1 cellular context compared by ENCODE assay signal in genomic region chr1:234724517-234725176, GRCh38.
A peak's percentile ranks its signal among the peaks of the same experiment; 100 is the strongest.
TF ChIP-seq lines count a peak whose summit lies in the region.

No MANE protein-coding gene starts in this region.

TF ChIP-seq in HepG2, 621 proteins besides CTCF, POLR2A, EP300 and RAD21 (continued from another document and continues in another):
- no peak for TF ChIP-seq ZNF280D (CRISPR knock-in tag; IDR thresholded peaks at IDR 0.05)
- TF ChIP-seq ZEB1 (IDR thresholded peaks at IDR 0.05; ENCODE audit: insufficient replicate concordance, low read depth) = no peak
- TF ChIP-seq CAMTA2 (CRISPR knock-in tag; IDR thresholded peaks at IDR 0.05; ENCODE audit: borderline replicate concordance) = no peak
- TF ChIP-seq MAFK (conservative IDR thresholded peaks at IDR 0.05 in 1 of 2, IDR thresholded peaks at IDR 0.05 in 1 of 2; ENCODE audit: low read length in 2 of 2) = no peak
- TF ChIP-seq TSC22D2 (CRISPR knock-in tag; IDR thresholded peaks at IDR 0.05; ENCODE audit: borderline replicate concordance) = no peak; the same call in 1 of the 2 replicates
- TF ChIP-seq SNAI1 (CRISPR knock-in tag; IDR thresholded peaks at IDR 0.05; ENCODE audit: borderline replicate concordance) = no peak
- no peak; the same call in 1 of the 2 replicates for TF ChIP-seq NKX3-1 (CRISPR knock-in tag; IDR thresholded peaks at IDR 0.05)
- TF ChIP-seq EZH2 (conservative IDR thresholded peaks at IDR 0.05; ENCODE audit: low read depth, low read length) = no peak
- no peak for TF ChIP-seq NR2F2 (IDR thresholded peaks at IDR 0.05; ENCODE audit: borderline replicate concordance, low read depth)
- no peak; the same call in 1 of the 2 replicates for TF ChIP-seq ZNF362 (CRISPR knock-in tag; IDR thresholded peaks at IDR 0.05; ENCODE audit: borderline replicate concordance)
- no peak for TF ChIP-seq KDM1A (CRISPR knock-in tag; IDR thresholded peaks at IDR 0.05)
- no peak; the same call in 1 of the 2 replicates for TF ChIP-seq ZKSCAN5 (CRISPR knock-in tag; IDR thresholded peaks at IDR 0.05)
- peak; percentile 95; the same call in 1 of the 2 replicates for TF ChIP-seq ZNF703 (CRISPR knock-in tag; IDR thresholded peaks at IDR 0.05; ENCODE audit: borderline replicate concordance)
- peak; percentile 68 for TF ChIP-seq MLX (CRISPR knock-in tag; IDR thresholded peaks at IDR 0.05)
- no peak for TF ChIP-seq HMGA1 (CRISPR knock-in tag; conservative IDR thresholded peaks at IDR 0.05)
- TF ChIP-seq DPF2 (CRISPR knock-in tag; IDR thresholded peaks at IDR 0.05; ENCODE audit: borderline replicate concordance, low read depth) = no peak
- no peak; the same call in 1 of the 2 replicates for TF ChIP-seq MIER3 (CRISPR knock-in tag; IDR thresholded peaks at IDR 0.05; ENCODE audit: borderline replicate concordance)
- TF ChIP-seq CBX5 (CRISPR knock-in tag; IDR thresholded peaks at IDR 0.05; ENCODE audit: borderline replicate concordance) = peak; percentile 60; the same call in 1 of the 2 replicates
- no peak for TF ChIP-seq GTF3A (CRISPR knock-in tag; conservative IDR thresholded peaks at IDR 0.05)
- no peak for TF ChIP-seq TRIM22 (IDR thresholded peaks at IDR 0.05)
- TF ChIP-seq CSRNP1 (CRISPR knock-in tag; IDR thresholded peaks at IDR 0.05) = peak; percentile 83; the same call in 1 of the 2 replicates
- no peak for TF ChIP-seq ZNF792 (CRISPR knock-in tag; IDR thresholded peaks at IDR 0.05)
- TF ChIP-seq SNAPC4 (CRISPR knock-in tag; IDR thresholded peaks at IDR 0.05) = no peak
- no peak for TF ChIP-seq GMEB2 (CRISPR knock-in tag; IDR thresholded peaks at IDR 0.05; ENCODE audit: low read depth)
- no peak for TF ChIP-seq ZNF704 (CRISPR knock-in tag; IDR thresholded peaks at IDR 0.05; ENCODE audit: borderline replicate concordance)
- TF ChIP-seq ZBTB7A (CRISPR knock-in tag; IDR thresholded peaks at IDR 0.05) = no peak; the same call in 1 of the 2 replicates
- peak; percentile 67 for TF ChIP-seq SKI (IDR thresholded peaks at IDR 0.05; ENCODE audit: partially characterized antibody)
- no peak for TF ChIP-seq HOXA3 (CRISPR knock-in tag; IDR thresholded peaks at IDR 0.05)
- TF ChIP-seq SNRNP70 (IDR thresholded peaks at IDR 0.05; ENCODE audit: low read depth, low read length) = no peak
- no peak for TF ChIP-seq RBAK (CRISPR knock-in tag; IDR thresholded peaks at IDR 0.05)
- peak; percentile 54 for TF ChIP-seq GABPB1 (CRISPR knock-in tag; IDR thresholded peaks at IDR 0.05)
- TF ChIP-seq TARDBP (CRISPR knock-in tag; IDR thresholded peaks at IDR 0.05) = peak; percentile 8; the same call in 1 of the 2 replicates
- no peak for TF ChIP-seq ZNF670 (CRISPR knock-in tag; IDR thresholded peaks at IDR 0.05; ENCODE audit: borderline replicate concordance)
- TF ChIP-seq MXD4 (CRISPR knock-in tag; IDR thresholded peaks at IDR 0.05) = peak; percentile 37; the same call in 1 of the 2 replicates
- no peak for TF ChIP-seq ZNF496 (CRISPR knock-in tag; IDR thresholded peaks at IDR 0.05; ENCODE audit: insufficient replicate concordance)
- TF ChIP-seq ZNF10 (CRISPR knock-in tag; IDR thresholded peaks at IDR 0.05; ENCODE audit: borderline replicate concordance, low read depth) = no peak
- TF ChIP-seq KLF16 (CRISPR knock-in tag; IDR thresholded peaks at IDR 0.05) = peak; percentile 17 to 35; a peak in 1 of 4 replicates
- TF ChIP-seq CHD2 (IDR thresholded peaks at IDR 0.05; ENCODE audit: low read depth, low read length) = no peak
- no peak for TF ChIP-seq TEAD2 (CRISPR knock-in tag; IDR thresholded peaks at IDR 0.05)
- TF ChIP-seq BCLAF1 (IDR thresholded peaks at IDR 0.05) = no peak
- TF ChIP-seq ZNF567 (CRISPR knock-in tag; IDR thresholded peaks at IDR 0.05; ENCODE audit: borderline replicate concordance) = no peak
- TF ChIP-seq POLR2G (IDR thresholded peaks at IDR 0.05; ENCODE audit: low read depth, low read length) = peak; percentile 87
- no peak; the same call in 1 of the 2 replicates for TF ChIP-seq ZSCAN30 (CRISPR knock-in tag; IDR thresholded peaks at IDR 0.05)
- no peak for TF ChIP-seq ZIK1 (CRISPR knock-in tag; IDR thresholded peaks at IDR 0.05; ENCODE audit: borderline replicate concordance, low read depth)
- peak; percentile 40; the same call in 1 of the 2 replicates for TF ChIP-seq SIN3A (IDR thresholded peaks at IDR 0.05; ENCODE audit: borderline replicate concordance, low read depth, low read length)
- no peak for TF ChIP-seq NFE2L2 (IDR thresholded peaks at IDR 0.05; ENCODE audit: low read length)
- no peak for TF ChIP-seq SP1 (IDR thresholded peaks at IDR 0.05)
- peak; percentile 48; the same call in 1 of the 2 replicates for TF ChIP-seq SP1 (CRISPR knock-in tag; IDR thresholded peaks at IDR 0.05)
- peak; percentile 94 for TF ChIP-seq ZFP36L1 (CRISPR knock-in tag; IDR thresholded peaks at IDR 0.05)
